In genomic region chr11:6856871-6857270, GRCh38 we compare ENCODE assay signal across 16 cellular contexts. TPM values are rescaled to one million over a fixed set of nuclear protein-coding genes. Genes with fewer than 3 reads are reported as not detected.
DNase-seq lines count a peak whose midpoint lies in the region; ATAC-seq and TF ChIP-seq lines count a peak whose summit lies in the region.
"Had no signal": no experiment of that assay in that cellular context is flagged by ENCODE, and none has a peak within 500 bp of the region (broad histone marks: within the 10 kb centered on the region; RNA-seq: fewer than 3 reads in every experiment).

No MANE protein-coding gene starts in this region.

- H3K36me3 ChIP-seq in mammary epithelial cell (ENCODE audit: insufficient read depth, low read length): no peaks in the 10 kb centered on the region
- H3K36me3 ChIP-seq: right atrium auricular region, transverse colon had no signal

- BruUV-seq in mammary epithelial cell (replicated peaks; lab: Mats Ljungman, UMichigan): no TSS peak

- H3K27ac ChIP-seq in mammary epithelial cell (ENCODE audit: insufficient read depth, low read depth, low read length): no peak overlapping the region
- H3K27ac ChIP-seq: right atrium auricular region, SK-N-MC, transverse colon had no signal

- CTCF ChIA-PET in GM10248 (lab: Yijun Ruan, JAX): interaction anchor here (2.1 kb wide), 1 partner anchor 45 kb away, joined by 6 read pairs; no protein-coding TSS in a partner anchor
- CTCF ChIA-PET in mammary epithelial cell (lab: Charles Lee; ENCODE audit: low non-redundant PET): no interaction called here

- ATAC-seq in HG03045 (IDR thresholded peaks at IDR 0.05; ENCODE audit: unreplicated experiment): peak; percentile 80

- no peaks in the 10 kb centered on the region for H3K4me1 ChIP-seq in mammary epithelial cell (ENCODE audit: insufficient read depth, low read length)
- H3K4me1 ChIP-seq: right atrium auricular region, transverse colon had no signal

- DNase-seq in GM10248 (ENCODE audit: extremely low spot score) (peak; percentile 11), GM19240 (ENCODE audit: insufficient read length, low spot score) (peak; percentile 2), mammary epithelial cell (peak; percentile 54), NCI-H146 treated with DMSO at 0.1 percent for 48 hours (lab: John Stamatoyannopoulos, UW; ENCODE audit: unreplicated experiment) (no peak), dermis blood vessel endothelial cell (no peak), H4 (ENCODE audit: low spot score) (no peak), ACHN (no peak)
- DNase-seq: effector CD4-positive, alpha-beta T cell; NCI-H524 treated with DMSO at 0.1 percent for 48 hours; transverse colon had no signal

- no peaks in the 10 kb centered on the region for H3K27me3 ChIP-seq in mammary epithelial cell (ENCODE audit: insufficient read depth, low read length)
- H3K27me3 ChIP-seq: right atrium auricular region, transverse colon had no signal

- H4K20me1 ChIP-seq in mammary epithelial cell (ENCODE audit: insufficient read depth, low read length): no peaks in the 10 kb centered on the region

- intact Hi-C loops in mammary epithelial cell (cut with micrococcal nuclease): no loop called here

- WGBS in mammary epithelial cell (ENCODE audit: low coverage, missing lambda C conversion rate): 38% methylated on average over 3 of the region's 3 CpGs

- no peaks in the 10 kb centered on the region for H3K9me3 ChIP-seq in mammary epithelial cell (replicated peaks; ENCODE audit: insufficient read depth, low read length)
- H3K9me3 ChIP-seq: right atrium auricular region had no signal

- TF ChIP-seq CTCF in GM10248 (IDR thresholded peaks at IDR 0.05; ENCODE audit: control extremely low read depth, extremely low read depth, low read depth, missing control alignments) (no peak), mammary epithelial cell (conservative IDR thresholded peaks at IDR 0.05 in 1 of 2, IDR thresholded peaks at IDR 0.05 in 1 of 2; ENCODE audit: extremely low read depth in 1 of 2, insufficient read depth in 1 of 2, low read depth in 1 of 2, low read length in 2 of 2) (no peak)

- dilution Hi-C loops in mammary epithelial cell (cut with HindIII; ENCODE audit: low sequenced_read_pairs): no loop called here

- no peak overlapping the region for H3K4me3 ChIP-seq in mammary epithelial cell (replicated peaks in 1 of 3; ENCODE audit: insufficient read depth in 1 of 3, low read depth in 2 of 3, low read length in 3 of 3)
- H3K4me3 ChIP-seq: right atrium auricular region, SK-N-MC, transverse colon had no signal

- no peak overlapping the region for H3K4me2 ChIP-seq in mammary epithelial cell (ENCODE audit: insufficient read depth, low read depth, low read length)

- in situ Hi-C loops in mammary epithelial cell (cut with MboI; ENCODE audit: low sequenced_read_pairs in 2 of 2): no loop called here
- in situ Hi-C loops in ACHN (cut with HindIII; ENCODE audit: low pct_ligation_motif_present, low pct_unique_long_range_greater_than_20kb, low sequenced_read_pairs): no loop called here

- H3K9ac ChIP-seq in mammary epithelial cell (ENCODE audit: insufficient read depth, low read length): no peak overlapping the region

- no peaks in the 10 kb centered on the region for H3K79me2 ChIP-seq in mammary epithelial cell (ENCODE audit: insufficient read depth, low read length)

- POLR2A ChIA-PET in GM10248 (lab: Yijun Ruan, JAX): no interaction called here

- no peak overlapping the region for H2AFZ ChIP-seq in mammary epithelial cell (ENCODE audit: low read depth, low read length)

RNA-seq across cellular contexts. Expression of gene OR10A2, which starts 6.0 kb away (rescaled TPM):
- not detected for total RNA-seq in mammary epithelial cell
- not detected for polyA plus RNA-seq in mammary epithelial cell
- not detected for polyA minus RNA-seq in mammary epithelial cell
- not detected in 2 replicates for total RNA-seq in dermis blood vessel endothelial cell
- not detected in 2 replicates for total RNA-seq in H4 (2014; rRNA removed; shearing (Covaris generic))
- total RNA-seq: mononuclear cell, right atrium auricular region, transverse colon had no signal
- polyA plus RNA-seq: adipose tissue, BJ had no signal

RNA-seq across cellular contexts. Expression of gene OR10A5, which starts 11.4 kb away (rescaled TPM):
- not detected for total RNA-seq in mammary epithelial cell
- not detected for polyA plus RNA-seq in mammary epithelial cell
- not detected for polyA minus RNA-seq in mammary epithelial cell
- total RNA-seq in dermis blood vessel endothelial cell: not detected in 2 replicates
- not detected in 2 replicates for total RNA-seq in H4 (2014; rRNA removed; shearing (Covaris generic))
- total RNA-seq: mononuclear cell, right atrium auricular region, transverse colon had no signal
- polyA plus RNA-seq: adipose tissue, BJ had no signal

RNA-seq across cellular contexts. Expression of gene OR10A4, which starts 19.6 kb away (rescaled TPM):
- total RNA-seq in mammary epithelial cell: not detected
- polyA plus RNA-seq in mammary epithelial cell: not detected
- not detected for polyA minus RNA-seq in mammary epithelial cell
- not detected in 2 replicates for total RNA-seq in dermis blood vessel endothelial cell
- total RNA-seq in H4 (2014; rRNA removed; shearing (Covaris generic)): not detected in 2 replicates
- total RNA-seq: mononuclear cell, right atrium auricular region, transverse colon had no signal
- polyA plus RNA-seq: adipose tissue, BJ had no signal

RNA-seq across cellular contexts. Expression of gene OR2D2, which starts 35.4 kb away (rescaled TPM):
- total RNA-seq in mammary epithelial cell (1 to 10 TPM in 1 of 2 donors, under 1 TPM in 1; 0.73 to 1.7 TPM), dermis blood vessel endothelial cell (0.17 TPM in 1 of 2 replicates, not detected in the other)
- not detected for polyA plus RNA-seq in mammary epithelial cell
- polyA minus RNA-seq in mammary epithelial cell: not detected
- not detected in 2 replicates for total RNA-seq in H4 (2014; rRNA removed; shearing (Covaris generic))
- total RNA-seq: right atrium auricular region had no signal
- polyA plus RNA-seq: adipose tissue had no signal

RNA-seq across cellular contexts. Expression of gene OR6A2, which starts 57.4 kb away (rescaled TPM):
- total RNA-seq in mammary epithelial cell: under 1 TPM; 0.68 to 0.83 TPM
- polyA plus RNA-seq in mammary epithelial cell: not detected
- not detected for polyA minus RNA-seq in mammary epithelial cell
- 0.05 and 0.17 TPM in 2 replicates for total RNA-seq in dermis blood vessel endothelial cell
- 0.43 TPM in 1 of 2 replicates, not detected in the other for total RNA-seq in H4 (2014; rRNA removed; shearing (Covaris generic))
- total RNA-seq: mononuclear cell, right atrium auricular region had no signal
- polyA plus RNA-seq: adipose tissue, BJ had no signal

Comparison
In these comparisons a context has a peak if more than half of its experiments do, and no peak if none do; other contexts are left out.
1. DNase-seq: peak in GM10248 (single experiment), GM19240 (single experiment) and mammary epithelial cell (single experiment); none in NCI-H146 treated with DMSO at 0.1 percent for 48 hours (single experiment), dermis blood vessel endothelial cell (single experiment), H4 (single experiment) and ACHN (single experiment).